In genomic region chr10:101238732-101239105, GRCh38 we compare ENCODE assay signal across 10 cellular contexts. TPM values are rescaled to one million over a fixed set of nuclear protein-coding genes. Genes with fewer than 3 reads are reported as not detected.
DNase-seq lines count a peak whose midpoint lies in the region; ATAC-seq and TF ChIP-seq lines count a peak whose summit lies in the region.
"Had no signal": no experiment of that assay in that cellular context is flagged by ENCODE, and none has a peak within 500 bp of the region (broad histone marks: within the 10 kb centered on the region; RNA-seq: fewer than 3 reads in every experiment).

No MANE protein-coding gene starts in this region.

- no peak overlapping the region for H3K4me3 Mint-ChIP-seq in MCF 10A (ENCODE audit: unreplicated experiment)

- H3K9ac ChIP-seq in HUES6 (ENCODE audit: low read length), result no peak overlapping the region
- no peak overlapping the region for H3K9ac ChIP-seq in colonic mucosa (ENCODE audit: low read depth in 2 of 2, low read length in 2 of 2)

- no TSS peak for BruUV-seq in MCF 10A (replicated peaks; lab: Mats Ljungman, UMichigan)

- ATAC-seq in lower lobe of right lung, result peak; percentile 48 to 61
- no peak for ATAC-seq in GM19328 (IDR thresholded peaks at IDR 0.05; ENCODE audit: unreplicated experiment)

- no peaks in the 10 kb centered on the region for H3K9me3 Mint-ChIP-seq in MCF 10A (ENCODE audit: unreplicated experiment)
- H3K9me3 Mint-ChIP-seq: activated T-helper 2 cell treated with anti-CD3 and anti-CD28 coated beads, Interferon-gamma antibody, Interleukin-2, Interleukin-4, amounts not matched to agents 10 μg/mL and 5 μg/mL and 100 μg/mL, durations not matched to agents 14 hours and 24 hours and 36 hours had no signal

- H3K4me3 ChIP-seq in HUES6 (ENCODE audit: low read depth, low read length), result 0 out of 2 replicates have a peak overlapping the region, but pooled peaks have one; percentile 1
- no peak overlapping the region for H3K4me3 ChIP-seq in colonic mucosa
- H3K4me3 ChIP-seq in lower lobe of right lung, result no peak overlapping the region
- H3K4me3 ChIP-seq: SK-N-MC had no signal

- H3K27ac ChIP-seq in HUES6 (ENCODE audit: low read depth, low read length) (no peak overlapping the region), colonic mucosa (no peak overlapping the region), lower lobe of right lung (no peak overlapping the region)
- H3K27ac ChIP-seq: SK-N-MC had no signal

- H3K36me3 ChIP-seq in HUES6 (ENCODE audit: control insufficient read depth, insufficient read depth, low read length) (no peaks in the 10 kb centered on the region), colonic mucosa (no peaks in the 10 kb centered on the region), lower lobe of right lung (no peaks in the 10 kb centered on the region)

- H3K9me3 ChIP-seq in HUES6 (ENCODE audit: control insufficient read depth, insufficient read depth, low read depth, low read length), result no peaks in the 10 kb centered on the region
- H3K9me3 ChIP-seq in colonic mucosa, result no peaks in the 10 kb centered on the region
- H3K9me3 ChIP-seq in lower lobe of right lung, result no peaks in the 10 kb centered on the region

- H3K27ac Mint-ChIP-seq in MCF 10A (ENCODE audit: low read depth, unreplicated experiment), result no peak overlapping the region
- H3K27ac Mint-ChIP-seq: activated T-helper 2 cell treated with anti-CD3 and anti-CD28 coated beads, Interferon-gamma antibody, Interleukin-2, Interleukin-4, amounts not matched to agents 10 μg/mL and 5 μg/mL and 100 μg/mL, durations not matched to agents 14 hours and 24 hours and 36 hours had no signal

- peak; percentile 33 for DNase-seq in CD1c-positive myeloid dendritic cell (ENCODE audit: extremely low spot score)
- DNase-seq in colonic mucosa, result no peak
- DNase-seq in lower lobe of right lung, result no peak
- DNase-seq in MCF 10A (ENCODE audit: unreplicated experiment), result no peak
- DNase-seq in A172 (ENCODE audit: low spot score), result no peak
- DNase-seq in NCI-H2029 (lab: John Stamatoyannopoulos, UW), result no peak

- peaks cover 15% of the 10 kb centered on the region for H3K4me1 ChIP-seq in HUES6 (ENCODE audit: control insufficient read depth, insufficient read depth, low read length)
- H3K4me1 ChIP-seq in colonic mucosa, result no peaks in the 10 kb centered on the region
- H3K4me1 ChIP-seq in lower lobe of right lung, result peaks cover 10% of the 10 kb centered on the region

- H3K27me3 Mint-ChIP-seq in MCF 10A (ENCODE audit: insufficient read depth, unreplicated experiment), result no peaks in the 10 kb centered on the region

- no peaks in the 10 kb centered on the region for H3K4me1 Mint-ChIP-seq in MCF 10A (ENCODE audit: insufficient read depth, unreplicated experiment)

- TF ChIP-seq CTCF in colonic mucosa (IDR thresholded peaks at IDR 0.05) (peak; percentile 63), lower lobe of right lung (IDR thresholded peaks at IDR 0.05) (peak; percentile 62), MCF 10A (IDR thresholded peaks at IDR 0.05; ENCODE audit: unreplicated experiment) (no peak)

- peaks cover 97% of the 10 kb centered on the region for H3K27me3 ChIP-seq in HUES6 (ENCODE audit: control insufficient read depth, insufficient read depth, low read length)
- H3K27me3 ChIP-seq in colonic mucosa, result peaks cover 64% of the 10 kb centered on the region
- H3K27me3 ChIP-seq in lower lobe of right lung (ENCODE audit: low read depth), result peaks cover 89% of the 10 kb centered on the region

- no peaks in the 10 kb centered on the region for H3K36me3 Mint-ChIP-seq in MCF 10A (ENCODE audit: insufficient read depth, unreplicated experiment)

- CTCF ChIA-PET in MCF 10A (lab: Yijun Ruan, JAX), result no interaction called here

- intact Hi-C loops in colonic mucosa (cut with DNase I), result no loop called here
- intact Hi-C loops in lower lobe of right lung (cut with DNase I), result no loop called here
- intact Hi-C loops in MCF 10A (cut with micrococcal nuclease), result no loop called here

- POLR2A ChIA-PET in MCF 10A (lab: Yijun Ruan, JAX), result interaction anchor here (0.7 kb wide), 1 partner anchor 155 kb away, joined by 3 read pairs; no protein-coding TSS in a partner anchor

RNA-seq across cellular contexts. Expression of gene LBX1, which starts 9.5 kb away (rescaled TPM):
- total RNA-seq in colonic mucosa (not detected), lower lobe of right lung (not detected), MCF 10A (2022) (not detected in 2 replicates)
- total RNA-seq in A172 (2014; rRNA removed; shearing (Covaris generic)), result 1.1 and 1.2 TPM in 2 replicates
- total RNA-seq: activated T-helper 2 cell treated with anti-CD3 and anti-CD28 coated beads, Interferon-gamma antibody, Interleukin-2, Interleukin-4, amounts not matched to agents 10 μg/mL and 5 μg/mL and 100 μg/mL, durations not matched to agents 14 hours and 24 hours and 36 hours had no signal
